Comparison of ENCODE assay signal across 20 cellular contexts in genomic region chr1:29632436-29633270, GRCh38.
"Had no signal": no experiment of that assay in that cellular context is flagged by ENCODE, and none has a peak within 500 bp of the region (broad histone marks: within the 10 kb centered on the region; RNA-seq: fewer than 3 reads in every experiment).

No MANE protein-coding gene starts in this region.

- DNase-seq: activated CD4-positive, alpha-beta T cell treated with anti-CD3 and anti-CD28 coated beads, Interleukin-2, amount 10 ng/mL, durations not matched to agents 24 days and 14 days; activated gamma-delta T cell treated with Interleukin-2 at 50 U/mL for 16 hours; activated T-cell treated with anti-CD3 and anti-CD28 coated beads for 4 hours; body of pancreas; caudate nucleus; dorsolateral prefrontal cortex; kidney; left ventricle myocardium inferior; mammary epithelial cell; sigmoid colon; stimulated activated CD8-positive, alpha-beta memory T cell treated with anti-CD3 and anti-CD28 coated beads, Interleukin-4, amount 100 ng/mL, for 48 hours; stimulated activated naive CD4-positive, alpha-beta T cell; T-helper 1 cell; T-helper 9 cell had no signal

- H3K36me3 Mint-ChIP-seq: activated naive CD4-positive, alpha-beta T cell treated with anti-CD3 and anti-CD28 coated beads, Interleukin-2, amount 50 U/mL, for 72 hours had no signal

- H3K4me1 Mint-ChIP-seq: activated CD4-positive, alpha-beta T cell treated with anti-CD3 and anti-CD28 coated beads, Interleukin-2, amount 10 ng/mL, durations not matched to agents 24 days and 14 days had no signal

- H3K4me3 Mint-ChIP-seq: activated CD4-positive, alpha-beta T cell treated with anti-CD3 and anti-CD28 coated beads, Interleukin-2, amount 10 ng/mL, durations not matched to agents 24 days and 14 days; activated T-helper 1 cell treated with anti-CD3 and anti-CD28 coated beads, Interleukin-12 subunit alpha, Interleukin-12 subunit beta, Interleukin-2, Interleukin-4 antibody, amounts not matched to agents 30 ng/mL and 10 ng/mL and 1 ng/mL, durations not matched to agents 14 hours and 24 hours and 36 hours had no signal

- H3K9me3 Mint-ChIP-seq: activated CD4-positive, alpha-beta T cell treated with anti-CD3 and anti-CD28 coated beads, Interleukin-2, amount 10 ng/mL, durations not matched to agents 24 days and 14 days; activated naive CD4-positive, alpha-beta T cell treated with anti-CD3 and anti-CD28 coated beads, Interleukin-2, amount 50 U/mL, for 72 hours; activated T-helper 1 cell treated with anti-CD3 and anti-CD28 coated beads, Interleukin-12 subunit alpha, Interleukin-12 subunit beta, Interleukin-2, Interleukin-4 antibody, amounts not matched to agents 30 ng/mL and 10 ng/mL and 1 ng/mL, durations not matched to agents 14 hours and 24 hours and 36 hours had no signal

- H3K27me3 ChIP-seq: body of pancreas, sigmoid colon had no signal

- ATAC-seq: activated naive CD4-positive, alpha-beta T cell treated with anti-CD3 and anti-CD28 coated beads, Interleukin-2, amount 50 U/mL, for 72 hours; body of pancreas had no signal

- H3K4me3 ChIP-seq: adrenal gland, body of pancreas, dorsolateral prefrontal cortex, left ventricle myocardium inferior, sigmoid colon, SK-N-MC had no signal

- H3K9me3 ChIP-seq: adrenal gland, body of pancreas, neutrophil had no signal

- H3K36me3 ChIP-seq: adrenal gland, left ventricle myocardium inferior, neutrophil, sigmoid colon had no signal

- H3K27ac Mint-ChIP-seq: activated CD4-positive, alpha-beta T cell treated with anti-CD3 and anti-CD28 coated beads, Interleukin-2, amount 10 ng/mL, durations not matched to agents 24 days and 14 days; activated naive CD4-positive, alpha-beta T cell treated with anti-CD3 and anti-CD28 coated beads, Interleukin-2, amount 50 U/mL, for 72 hours; activated T-helper 1 cell treated with anti-CD3 and anti-CD28 coated beads, Interleukin-12 subunit alpha, Interleukin-12 subunit beta, Interleukin-2, Interleukin-4 antibody, amounts not matched to agents 30 ng/mL and 10 ng/mL and 1 ng/mL, durations not matched to agents 14 hours and 24 hours and 36 hours had no signal

- H3K27ac ChIP-seq: adrenal gland, body of pancreas, dorsolateral prefrontal cortex, left ventricle myocardium inferior, neutrophil, parathyroid adenoma, sigmoid colon, SK-N-MC had no signal

- H3K4me1 ChIP-seq: adrenal gland, body of pancreas, left ventricle myocardium inferior, parathyroid adenoma had no signal
